In genomic region chr19:37719111-37719926, GRCh38 we compare ENCODE assay signal across 8 cellular contexts. TPM values are rescaled to one million over a fixed set of nuclear protein-coding genes. Genes with fewer than 3 reads are reported as not detected.
DNase-seq lines count a peak whose midpoint lies in the region; ATAC-seq and TF ChIP-seq lines count a peak whose summit lies in the region.

Gene ZNF607, minus strand, starts transcription at chr19:37719761. Its CDS starts 8,143 bp downstream, at chr19:37711618.

- peak within 1 kb of the TSS; percentile 65 for H3K4me2 ChIP-seq in DND-41 (ENCODE audit: insufficient read depth, low read length)

- DNase-seq in DND-41 (peak; percentile 87), Kasumi-1 (lab: John Stamatoyannopoulos, UW) (peak; percentile 86 to 91), SJCRH30 (peak; percentile 93 to 97), glomerular visceral epithelial cell (ENCODE audit: extremely low spot score) (peak; percentile 64), omental fat pad (ENCODE audit: low spot score) (peak; percentile 70), testis (peak; percentile 93)
- DNase-seq in activated naive CD4-positive, alpha-beta T cell treated with anti-CD3 and anti-CD28 coated beads, Interleukin-2, amount 50 U/mL, for 16 hours, result peak; percentile 78

- peak; percentile 59 for TF ChIP-seq CTCF in DND-41 (IDR thresholded peaks at IDR 0.05; ENCODE audit: borderline replicate concordance, extremely low read depth, low read length, poor library complexity, severe bottlenecking)
- no peak for TF ChIP-seq CTCF in omental fat pad (IDR thresholded peaks at IDR 0.05)
- TF ChIP-seq CTCF in testis (IDR thresholded peaks at IDR 0.05), result peak; percentile 38 to 68 (median 46)

- peaks cover 38% of the 10 kb centered on the region for H3K79me2 ChIP-seq in DND-41 (ENCODE audit: insufficient read depth, low read length)

- H3K4me3 ChIP-seq in DND-41 (ENCODE audit: low read depth in 1 of 2, low read length in 2 of 2), result peak within 1 kb of the TSS; percentile 67 to 75
- H3K4me3 ChIP-seq in SJCRH30, result peak within 1 kb of the TSS; percentile 68
- peak within 1 kb of the TSS; percentile 78 to 83 for H3K4me3 ChIP-seq in testis

- H3K27ac ChIP-seq in DND-41 (ENCODE audit: low read length) (peak within 1 kb of the TSS; percentile 80), SJCRH30 (peak within 1 kb of the TSS; percentile 31), testis (peak within 1 kb of the TSS; percentile 64 to 73)

- ATAC-seq in DND-41 (ENCODE audit: insufficient read depth, low read depth), result peak; percentile 90
- ATAC-seq in GM21737 (IDR thresholded peaks at IDR 0.05; ENCODE audit: unreplicated experiment), result peak; percentile 84
- ATAC-seq in omental fat pad (ENCODE audit: low FRiP score), result peak; percentile 99

- H3K36me3 ChIP-seq in DND-41 (ENCODE audit: insufficient read depth, low read length) (peaks cover 10% of the 10 kb centered on the region; the same call in 1 of the 2 replicates), SJCRH30 (peaks cover 20% of the 10 kb centered on the region), testis (ENCODE audit: low read depth, missing control alignments) (no peaks in the 10 kb centered on the region)

- peak within 1 kb of the TSS; percentile 85 for H2AFZ ChIP-seq in DND-41 (ENCODE audit: low read depth, low read length)

- TF ChIP-seq POLR2A in testis (IDR thresholded peaks at IDR 0.05), result no peak

- H3K9me3 ChIP-seq in DND-41 (ENCODE audit: insufficient read depth, low read length, severe bottlenecking), result no peaks in the 10 kb centered on the region
- H3K9me3 ChIP-seq in SJCRH30 (replicated peaks), result 0 out of 2 replicates have a peak, but pooled peaks cover 4% of the 10 kb centered on the region
- H3K9me3 ChIP-seq in testis, result no peaks in the 10 kb centered on the region

- no peaks in the 10 kb centered on the region for H4K20me1 ChIP-seq in DND-41 (ENCODE audit: insufficient read depth, low read length)

- 1% methylated on average over 25 to 54 of the region's 54 CpGs for WGBS in testis, 2 donors

- intact Hi-C loops in testis (cut with DNase I; ENCODE audit: low total_unique reads), result no loop called here

- H3K9ac ChIP-seq in DND-41 (ENCODE audit: low read depth, low read length), result peak within 1 kb of the TSS; percentile 78

- H3K4me1 ChIP-seq in DND-41 (ENCODE audit: insufficient read depth, low read length), result peaks cover 32% of the 10 kb centered on the region
- 0 out of 2 replicates have a peak, but pooled peaks cover 3% of the 10 kb centered on the region for H3K4me1 ChIP-seq in SJCRH30
- no peaks in the 10 kb centered on the region for H3K4me1 ChIP-seq in testis

- H3K27me3 ChIP-seq in DND-41 (ENCODE audit: insufficient read depth, low read length, poor library complexity) (no peaks in the 10 kb centered on the region), SJCRH30 (no peaks in the 10 kb centered on the region; the same call in 1 of the 2 replicates), testis (no peaks in the 10 kb centered on the region)

RNA-seq across cellular contexts. Expression of gene ZNF607, which starts in this region (rescaled TPM):
- 10.6 and 12.2 TPM in 2 replicates for total RNA-seq in SJCRH30 (2014; rRNA removed; shearing (Covaris generic))
- total RNA-seq in omental fat pad (1 to 10 TPM; 1.8 to 5.4 (median 3.1) TPM), testis (10 to 100 TPM in 1 of 2 donors, 1 to 10 TPM in 1; 7.7 to 10.2 TPM)
- 9.6 TPM for polyA plus RNA-seq in testis (ENCODE audit: insufficient read depth, low read depth, low replicate concordance)

Comparison
In these comparisons a context has a peak if more than half of its experiments do, and no peak if none do; other contexts are left out.
1. Peak in every context shown above with its lines: DNase-seq, ATAC-seq, H3K4me3 ChIP-seq and H3K27ac ChIP-seq.
2. CTCF ChIP-seq: peak in DND-41 (single experiment) and testis (3 of 3); none in omental fat pad (0 of 3).